5 cellular contexts compared by ENCODE assay signal in genomic region chr5:119820608-119821007, GRCh38.
"Had no signal": no experiment of that assay in that cellular context is flagged by ENCODE, and none has a peak within 500 bp of the region (broad histone marks: within the 10 kb centered on the region; RNA-seq: fewer than 3 reads in every experiment).

No MANE protein-coding gene starts in this region.

- H3K4me3 ChIP-seq: K562 had no signal

- DNase-seq: IMR-90, KBM-7, KG1 had no signal

- H3K27ac ChIP-seq: HL-60 had no signal
